ENCODE assay signal across 8 cellular contexts in the genomic region with DNA sequence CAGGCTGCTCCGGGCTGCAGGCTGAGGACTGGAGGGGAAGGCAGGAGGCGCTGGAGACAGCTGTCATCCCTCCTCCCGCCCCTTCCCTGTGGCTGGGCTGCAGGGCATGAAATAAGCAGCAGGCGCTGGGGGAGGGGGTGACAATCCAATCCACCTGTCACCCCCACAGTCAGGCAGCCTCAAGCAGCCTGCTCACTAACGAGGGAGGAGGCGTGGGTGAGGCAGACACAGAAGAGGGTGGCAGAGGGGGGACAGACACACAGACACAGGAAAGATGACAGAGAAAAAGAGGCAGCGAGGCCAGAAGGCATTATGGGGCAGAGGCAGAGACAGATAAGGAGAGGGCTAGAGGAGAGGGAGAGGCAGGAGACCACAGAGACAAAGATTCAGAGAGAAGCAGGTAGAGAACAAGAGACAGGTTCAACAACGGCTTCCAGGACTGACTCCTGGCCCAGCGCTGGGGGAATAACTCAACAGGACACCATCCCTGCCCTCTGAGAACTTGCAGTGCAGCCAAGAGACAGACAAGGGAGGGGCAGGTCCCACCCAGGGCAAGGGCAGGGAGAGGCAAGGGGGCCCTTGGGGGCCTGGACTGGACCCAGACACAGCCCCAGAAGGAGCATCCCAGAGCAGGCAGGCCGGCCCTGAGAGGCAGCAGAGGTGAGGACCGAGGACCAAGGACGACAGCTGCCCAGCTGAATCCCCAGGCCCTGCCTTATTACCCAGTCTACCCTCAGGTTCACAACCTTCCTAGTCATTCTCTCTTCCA. TPM values are rescaled to one million over a fixed set of nuclear protein-coding genes. Genes with fewer than 3 reads are reported as not detected.
DNase-seq lines count a peak whose midpoint lies in the region; ATAC-seq, FAIRE-seq and TF ChIP-seq lines count a peak whose summit lies in the region.

No MANE protein-coding gene starts in this region.

- no peaks in the 10 kb centered on the region for H3K9me3 ChIP-seq in kidney (ENCODE audit: control insufficient read depth in 1 of 2, low read length in 2 of 2)

- peak overlapping the region in 1 of 2 donors; percentile 21 for H3K4me3 ChIP-seq in kidney (ENCODE audit: low read length in 2 of 2)

- CTCF ChIA-PET in RWPE1 (lab: Yijun Ruan, JAX): interaction anchor here (0.6 to 0.9 kb wide), 2 partner anchors 9 to 44 kb away, joined by 3 to 4 read pairs; no protein-coding TSS in a partner anchor

- no peak for FAIRE-seq in kidney (lab: Jason Lieb, UNC)

- intact Hi-C loops in kidney (cut with DNase I): no loop called here

- peaks cover 0 to 7% of the 10 kb centered on the region in 2 donors for H3K36me3 ChIP-seq in kidney (ENCODE audit: control insufficient read depth in 1 of 2, insufficient read depth in 2 of 2, low read length in 2 of 2)

- TF ChIP-seq CTCF in RWPE1 (conservative IDR thresholded peaks at IDR 0.05; ENCODE audit: low read depth): no peak
- no peak for TF ChIP-seq CTCF in kidney (IDR thresholded peaks at IDR 0.05; ENCODE audit: borderline replicate concordance, extremely low read depth, insufficient read depth)
- no peak for TF ChIP-seq CTCF in omental fat pad (IDR thresholded peaks at IDR 0.05)

- peaks cover 48 to 72% of the 10 kb centered on the region in 2 donors for H3K4me1 ChIP-seq in kidney (ENCODE audit: control insufficient read depth in 1 of 2, insufficient read depth in 1 of 2, low read depth in 1 of 2, low read length in 2 of 2)

- peak overlapping the region in 1 of 2 donors; percentile 67 for H3K9ac ChIP-seq in kidney (ENCODE audit: low read length in 2 of 2)

- peak overlapping the region; percentile 82 for H3K27ac ChIP-seq in RWPE1
- H3K27ac ChIP-seq in kidney (ENCODE audit: low read depth in 2 of 2, low read length in 2 of 2): peak overlapping the region; percentile 56 to 66

- POLR2A ChIA-PET in RWPE1 (lab: Yijun Ruan, JAX; ENCODE audit: low non-redundant PET): no interaction called here

- peak; percentile 4 for ATAC-seq in HG03520 (IDR thresholded peaks at IDR 0.05; ENCODE audit: unreplicated experiment)
- no peak for ATAC-seq in omental fat pad (ENCODE audit: low FRiP score)

- peak; percentile 38 for DNase-seq in activated naive CD4-positive, alpha-beta T cell treated with Interleukin-2 at 50 U/mL for 16 hours
- no peak for DNase-seq in activated naive CD4-positive, alpha-beta T cell (lab: John Stamatoyannopoulos, UW)
- DNase-seq in RWPE1 (ENCODE audit: low spot score) (no peak), anterior cingulate cortex (lab: John Stamatoyannopoulos, UW) (peak in 50 of 58 donors; percentile 31 to 85 (median 64)), kidney (no peak), omental fat pad (ENCODE audit: low spot score) (no peak)
- DNase-seq in stimulated activated CD4-positive, alpha-beta T cell treated with anti-CD3 and anti-CD28 coated beads, TNF-alpha, amount 100 ng/mL, for 4 hours (ENCODE audit: low read depth in 3 of 3): peak in 2 of 3 experiments; percentile 52 to 56

RNA-seq across cellular contexts. Expression of a gene that starts 11.2 kb away (rescaled TPM):
- total RNA-seq in kidney: 49.3 TPM
- polyA plus RNA-seq in kidney (ENCODE audit: insufficient read depth, low read depth, low replicate concordance): 13.7 TPM
- total RNA-seq in omental fat pad: 10 to 100 TPM; 22.8 to 33.8 (median 28.1) TPM

Comparison
In these comparisons a context has a peak if more than half of its experiments do, and no peak if none do; other contexts are left out.
1. DNase-seq: peak in activated naive CD4-positive, alpha-beta T cell treated with Interleukin-2 at 50 U/mL for 16 hours (single experiment), anterior cingulate cortex (50 of 58) and stimulated activated CD4-positive, alpha-beta T cell treated with anti-CD3 and anti-CD28 coated beads, TNF-alpha, amount 100 ng/mL, for 4 hours (2 of 3); none in activated naive CD4-positive, alpha-beta T cell (0 of 4), RWPE1 (single experiment), kidney (single experiment) and omental fat pad (single experiment).